ENCODE assay signal across 11 cellular contexts in the genomic region with DNA sequence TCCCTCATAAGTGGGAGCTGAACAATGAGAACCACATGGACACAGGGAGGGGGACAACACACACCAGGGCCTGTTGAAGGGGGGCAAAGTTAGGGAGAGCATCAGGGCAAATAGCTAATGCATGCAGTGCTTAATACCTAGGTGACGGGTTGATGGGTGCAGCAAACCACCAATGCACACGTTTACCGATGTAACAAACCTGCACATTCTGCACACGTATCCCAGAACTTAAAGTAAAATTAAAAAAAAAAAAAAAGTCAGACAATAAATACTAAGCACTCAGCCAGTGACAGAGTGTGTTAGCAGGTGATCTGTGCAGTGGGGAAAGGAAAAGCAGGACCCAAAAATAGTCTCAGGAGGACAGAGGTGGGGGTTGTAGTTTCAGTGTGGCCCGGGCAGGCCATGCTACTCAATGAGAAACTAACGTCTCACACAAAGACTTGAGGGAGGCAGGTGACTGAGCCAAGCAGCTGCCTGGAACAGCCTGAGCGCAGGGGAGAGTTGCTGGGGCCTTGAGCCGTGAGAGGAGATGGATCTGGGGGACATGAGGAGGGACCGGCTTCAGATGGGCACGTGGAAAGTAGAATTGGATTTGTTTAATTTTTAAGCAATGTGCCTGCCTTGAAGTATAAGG. TPM values are rescaled to one million over a fixed set of nuclear protein-coding genes. Genes with fewer than 3 reads are reported as not detected.
DNase-seq lines count a peak whose midpoint lies in the region; ATAC-seq and TF ChIP-seq lines count a peak whose summit lies in the region.
"Had no signal": no experiment of that assay in that cellular context is flagged by ENCODE, and none has a peak within 500 bp of the region (broad histone marks: within the 10 kb centered on the region; RNA-seq: fewer than 3 reads in every experiment).

No MANE protein-coding gene starts in this region.

- no peak for TF ChIP-seq CTCF in GM10266 (IDR thresholded peaks at IDR 0.05; ENCODE audit: control insufficient read depth, insufficient read depth, low read depth, missing control alignments)

- no peaks in the 10 kb centered on the region for H3K9me3 Mint-ChIP-seq in activated CD8-positive, alpha-beta memory T cell treated with anti-CD3 and anti-CD28 coated beads, Interleukin-2, amount 10 ng/mL, durations not matched to agents 7 days and 5 days (ENCODE audit: low read depth)
- H3K9me3 Mint-ChIP-seq: activated naive CD8-positive, alpha-beta T cell treated with anti-CD3 and anti-CD28 coated beads for 36 hours had no signal

- no peaks in the 10 kb centered on the region for H3K36me3 Mint-ChIP-seq in activated CD8-positive, alpha-beta memory T cell treated with anti-CD3 and anti-CD28 coated beads, Interleukin-2, amount 10 ng/mL, durations not matched to agents 7 days and 5 days

- peak; percentile 75 for ATAC-seq in HG02759 (IDR thresholded peaks at IDR 0.05; ENCODE audit: unreplicated experiment)
- no peak for ATAC-seq in activated CD8-positive, alpha-beta memory T cell treated with anti-CD3 and anti-CD28 coated beads, Interleukin-2, amount 10 ng/mL, durations not matched to agents 7 days and 5 days
- ATAC-seq in HG02970 (IDR thresholded peaks at IDR 0.05; ENCODE audit: low FRiP score, unreplicated experiment) = no peak

- peaks cover 10% of the 10 kb centered on the region for H3K4me1 Mint-ChIP-seq in activated CD8-positive, alpha-beta memory T cell treated with anti-CD3 and anti-CD28 coated beads, Interleukin-2, amount 10 ng/mL, durations not matched to agents 7 days and 5 days

- H3K27ac Mint-ChIP-seq in activated CD8-positive, alpha-beta memory T cell treated with anti-CD3 and anti-CD28 coated beads, Interleukin-2, amount 10 ng/mL, durations not matched to agents 7 days and 5 days = no peak overlapping the region
- H3K27ac Mint-ChIP-seq: activated naive CD8-positive, alpha-beta T cell treated with anti-CD3 and anti-CD28 coated beads for 36 hours had no signal

- peak; percentile 79 for DNase-seq in GM10266 (ENCODE audit: extremely low spot score)
- DNase-seq in GM19238 (ENCODE audit: insufficient read length, low spot score) = peak; percentile 61
- DNase-seq in activated CD8-positive, alpha-beta memory T cell treated with anti-CD3 and anti-CD28 coated beads, Interleukin-2, amount 10 ng/mL, durations not matched to agents 7 days and 5 days = peak; percentile 12
- DNase-seq in stimulated activated CD4-positive, alpha-beta T cell treated with anti-CD3 and anti-CD28 coated beads, Interleukin-2, amount 100 ng/mL, for 24 hours = no peak
- no peak for DNase-seq in dermis blood vessel endothelial cell
- DNase-seq in activated CD4-positive, CD25-positive, alpha-beta regulatory T cell treated with anti-CD3 and anti-CD28 coated beads, Interleukin-2, amount 50 U/mL, for 72 hours = no peak
- DNase-seq: activated naive CD8-positive, alpha-beta T cell treated with anti-CD3 and anti-CD28 coated beads for 36 hours; mesendoderm; NCI-H2081 had no signal

- CTCF ChIA-PET in activated CD8-positive, alpha-beta memory T cell treated with anti-CD3 and anti-CD28 coated beads, Interleukin-2, amount 10 ng/mL, durations not matched to agents 7 days and 5 days (lab: Charles Lee) = no interaction called here

- no peaks in the 10 kb centered on the region for H3K27me3 Mint-ChIP-seq in activated CD8-positive, alpha-beta memory T cell treated with anti-CD3 and anti-CD28 coated beads, Interleukin-2, amount 10 ng/mL, durations not matched to agents 7 days and 5 days
- H3K27me3 Mint-ChIP-seq: activated naive CD8-positive, alpha-beta T cell treated with anti-CD3 and anti-CD28 coated beads for 36 hours had no signal

- H3K4me3 Mint-ChIP-seq in activated CD8-positive, alpha-beta memory T cell treated with anti-CD3 and anti-CD28 coated beads, Interleukin-2, amount 10 ng/mL, durations not matched to agents 7 days and 5 days = no peak overlapping the region
- H3K4me3 Mint-ChIP-seq: activated naive CD8-positive, alpha-beta T cell treated with anti-CD3 and anti-CD28 coated beads for 36 hours had no signal

RNA-seq across cellular contexts. Expression of a gene that starts 18.4 kb away (rescaled TPM):
- total RNA-seq in activated CD8-positive, alpha-beta memory T cell treated with anti-CD3 and anti-CD28 coated beads, Interleukin-2, amount 10 ng/mL, durations not matched to agents 7 days and 5 days = 10 to 100 TPM; 13.4 to 24.4 TPM
- 5.6 and 5.8 TPM in 2 replicates for total RNA-seq in dermis blood vessel endothelial cell

RNA-seq across cellular contexts. Expression of a gene that starts 59.6 kb away (rescaled TPM):
- total RNA-seq in activated CD8-positive, alpha-beta memory T cell treated with anti-CD3 and anti-CD28 coated beads, Interleukin-2, amount 10 ng/mL, durations not matched to agents 7 days and 5 days = 10 to 100 TPM; 56.0 to 60.4 TPM
- total RNA-seq in dermis blood vessel endothelial cell = 77.3 and 84.7 TPM in 2 replicates

Comparison
In these comparisons a context has a peak if more than half of its experiments do, and no peak if none do; other contexts are left out.
1. DNase-seq: peak in GM10266 (single experiment), GM19238 (single experiment) and activated CD8-positive, alpha-beta memory T cell treated with anti-CD3 and anti-CD28 coated beads, Interleukin-2, amount 10 ng/mL, durations not matched to agents 7 days and 5 days (single experiment); none in stimulated activated CD4-positive, alpha-beta T cell treated with anti-CD3 and anti-CD28 coated beads, Interleukin-2, amount 100 ng/mL, for 24 hours (0 of 2), dermis blood vessel endothelial cell (single experiment) and activated CD4-positive, CD25-positive, alpha-beta regulatory T cell treated with anti-CD3 and anti-CD28 coated beads, Interleukin-2, amount 50 U/mL, for 72 hours (single experiment).